18 cellular contexts compared by ENCODE assay signal in the genomic region with DNA sequence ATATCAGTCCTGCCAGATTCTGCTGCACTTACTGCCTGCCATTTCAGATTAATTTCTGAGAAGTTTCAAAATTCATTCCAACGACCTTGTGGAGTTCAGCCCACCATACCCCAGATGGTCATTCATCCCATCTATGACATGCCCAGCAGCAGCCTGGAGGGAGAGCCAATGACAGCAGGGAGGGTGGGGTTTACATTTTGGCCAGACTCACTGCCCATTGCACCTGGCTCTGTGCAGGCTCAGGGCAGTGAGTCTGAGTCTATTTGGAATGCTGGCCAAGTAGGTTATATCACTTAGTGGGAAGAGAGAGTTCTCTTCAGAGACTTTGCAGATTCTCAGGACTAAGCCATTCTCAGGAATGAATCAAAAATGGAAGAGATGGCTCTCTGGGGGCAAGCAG.
"Had no signal": no experiment of that assay in that cellular context is flagged by ENCODE, and none has a peak within 500 bp of the region (broad histone marks: within the 10 kb centered on the region; RNA-seq: fewer than 3 reads in every experiment).

No MANE protein-coding gene starts in this region.

- H3K4me3 Mint-ChIP-seq: immature natural killer cell; memory B cell; naive B cell; natural killer cell treated with Interleukin-12 subunit alpha and Interleukin-12 subunit beta and Interleukin-15 and Interleukin-18, amount 100 ng/mL, for 72 hours; neural progenitor cell had no signal

- DNase-seq: dermis blood vessel endothelial cell; effector memory CD4-positive, alpha-beta T cell; erythroblast; hypothalamus; immature natural killer cell; naive B cell; right lobe of liver; small intestine; stimulated activated CD4-positive, alpha-beta T cell treated with anti-CD3 and anti-CD28 coated beads, Interleukin-15, amount 100 ng/mL, for 24 hours; stimulated activated CD4-positive, alpha-beta T cell treated with anti-CD3 and anti-CD28 coated beads, Interleukin-2, amount 100 ng/mL, for 48 hours; stimulated activated naive CD4-positive, alpha-beta T cell treated with Interleukin-2 at 50 U/mL for 16 hours; stomach; thyroid gland; trophoblast cell had no signal

- H3K9me3 Mint-ChIP-seq: immature natural killer cell; memory B cell; naive B cell; natural killer cell treated with Interleukin-12 subunit alpha and Interleukin-12 subunit beta and Interleukin-15 and Interleukin-18, amount 100 ng/mL, for 72 hours; neural progenitor cell had no signal

- H3K4me1 Mint-ChIP-seq: immature natural killer cell had no signal

- H3K27me3 Mint-ChIP-seq: naive B cell; natural killer cell treated with Interleukin-12 subunit alpha and Interleukin-12 subunit beta and Interleukin-15 and Interleukin-18, amount 100 ng/mL, for 72 hours; progenitor cell of endocrine pancreas had no signal

- H3K27ac Mint-ChIP-seq: immature natural killer cell; memory B cell; naive B cell; natural killer cell treated with Interleukin-12 subunit alpha and Interleukin-12 subunit beta and Interleukin-15 and Interleukin-18, amount 100 ng/mL, for 72 hours; neural progenitor cell; progenitor cell of endocrine pancreas had no signal

- ATAC-seq: natural killer cell treated with Interleukin-12 subunit alpha and Interleukin-12 subunit beta and Interleukin-15 and Interleukin-18, amount 100 ng/mL, for 72 hours had no signal
